ENCODE assay signal across 14 cellular contexts in the genomic region with DNA sequence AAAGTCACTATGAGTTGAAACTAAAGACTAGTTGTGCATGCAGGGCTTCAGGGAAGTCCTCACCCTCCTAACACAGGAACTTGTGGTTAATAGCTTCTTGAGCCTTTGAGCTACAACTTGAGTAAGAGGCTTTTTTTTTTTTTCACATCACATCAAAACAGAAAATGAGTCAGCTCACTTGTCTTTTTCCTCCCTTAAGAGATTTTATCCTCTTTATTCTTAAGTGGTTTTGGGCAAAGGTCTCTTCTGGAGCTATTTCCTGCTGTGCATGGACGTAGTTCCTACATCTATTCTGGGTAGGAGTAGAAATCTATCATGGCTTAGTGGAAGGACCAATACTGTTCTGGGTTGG.
DNase-seq lines count a peak whose midpoint lies in the region; ATAC-seq, FAIRE-seq and TF ChIP-seq lines count a peak whose summit lies in the region.
"Had no signal": no experiment of that assay in that cellular context is flagged by ENCODE, and none has a peak within 500 bp of the region (broad histone marks: within the 10 kb centered on the region; RNA-seq: fewer than 3 reads in every experiment).

No MANE protein-coding gene starts in this region.

- H3F3A ChIP-seq in Loucy (ENCODE audit: low read depth) (peaks cover 5% of the 10 kb centered on the region), GM23338 (replicated peaks; ENCODE audit: low read depth) (no peaks in the 10 kb centered on the region)

- no peaks in the 10 kb centered on the region for H3K79me2 ChIP-seq in Loucy (ENCODE audit: insufficient read depth, low read length)
- no peaks in the 10 kb centered on the region for H3K79me2 ChIP-seq in GM23338 (replicated peaks; ENCODE audit: insufficient read depth)
- H3K79me2 ChIP-seq: parathyroid adenoma had no signal

- H3K36me3 ChIP-seq in Loucy (ENCODE audit: insufficient read depth, low read length), result no peaks in the 10 kb centered on the region
- H3K36me3 ChIP-seq in GM23338 (ENCODE audit: insufficient read depth), result no peaks in the 10 kb centered on the region
- H3K36me3 ChIP-seq: gastroesophageal sphincter had no signal

- H3K27me3 ChIP-seq in Loucy (ENCODE audit: insufficient read depth, low read length, poor library complexity, severe bottlenecking), result no peaks in the 10 kb centered on the region
- no peaks in the 10 kb centered on the region for H3K27me3 ChIP-seq in GM23338 (ENCODE audit: insufficient read depth)
- H3K27me3 ChIP-seq: gastroesophageal sphincter had no signal

- ATAC-seq in GM18907 (IDR thresholded peaks at IDR 0.05; ENCODE audit: unreplicated experiment) (peak; percentile 76), GM23338 (no peak)
- peak; percentile 54 for ATAC-seq in effector memory CD8-positive, alpha-beta T cell (replicated peaks)
- no peak for ATAC-seq in activated T-cell treated with anti-CD3 and anti-CD28 coated beads, Interleukin-2, amount 50 U/mL, for 72 hours (replicated peaks in 1 of 2)
- ATAC-seq: left ventricle myocardium superior had no signal

- TF ChIP-seq CTCF in Loucy (conservative IDR thresholded peaks at IDR 0.05; ENCODE audit: low read length) (no peak), GM23338 (conservative IDR thresholded peaks at IDR 0.05; ENCODE audit: low read depth in 2 of 2) (no peak)

- H2AFZ ChIP-seq in Loucy (ENCODE audit: low read length), result no peak overlapping the region
- H2AFZ ChIP-seq in GM23338, result no peak overlapping the region
- H2AFZ ChIP-seq: parathyroid adenoma had no signal

- no peaks in the 10 kb centered on the region for H3K4me1 Mint-ChIP-seq in effector memory CD8-positive, alpha-beta T cell (ENCODE audit: low read depth in 2 of 2)
- no peaks in the 10 kb centered on the region; the same call in 2 of the 3 replicates for H3K4me1 Mint-ChIP-seq in GM23338
- H3K4me1 Mint-ChIP-seq in activated T-cell treated with anti-CD3 and anti-CD28 coated beads, Interleukin-2, amount 50 U/mL, for 72 hours (ENCODE audit: low read depth), result no peaks in the 10 kb centered on the region
- H3K4me1 Mint-ChIP-seq: IgD-negative memory B cell had no signal

- H4K20me1 ChIP-seq in Loucy (ENCODE audit: insufficient read depth, low read length, poor library complexity, severe bottlenecking), result no peaks in the 10 kb centered on the region
- no peaks in the 10 kb centered on the region for H4K20me1 ChIP-seq in GM23338 (replicated peaks; ENCODE audit: insufficient read depth)

- H3K27ac ChIP-seq in GM23338 (ENCODE audit: low read depth), result no peak overlapping the region
- H3K27ac ChIP-seq: gastroesophageal sphincter, parathyroid adenoma had no signal

- H3K9me3 Mint-ChIP-seq in effector memory CD8-positive, alpha-beta T cell, result peaks cover 4 to 5% of the 10 kb centered on the region in 2 donors
- H3K9me3 Mint-ChIP-seq in GM23338, result no peaks in the 10 kb centered on the region
- no peaks in the 10 kb centered on the region for H3K9me3 Mint-ChIP-seq in activated T-cell treated with anti-CD3 and anti-CD28 coated beads, Interleukin-2, amount 50 U/mL, for 72 hours

- no peak overlapping the region for H3K4me3 Mint-ChIP-seq in effector memory CD8-positive, alpha-beta T cell
- no peak overlapping the region for H3K4me3 Mint-ChIP-seq in GM23338
- no peak overlapping the region for H3K4me3 Mint-ChIP-seq in activated T-cell treated with anti-CD3 and anti-CD28 coated beads, Interleukin-2, amount 50 U/mL, for 72 hours
- H3K4me3 Mint-ChIP-seq: IgD-negative memory B cell had no signal

- H3K4me3 ChIP-seq in Loucy (ENCODE audit: low read length, poor library complexity, severe bottlenecking) (peak overlapping the region; percentile 38), GM23338 (no peak overlapping the region)
- H3K4me3 ChIP-seq: gastroesophageal sphincter had no signal

- no peak overlapping the region for H3K27ac Mint-ChIP-seq in effector memory CD8-positive, alpha-beta T cell
- no peak overlapping the region for H3K27ac Mint-ChIP-seq in GM23338
- H3K27ac Mint-ChIP-seq in activated T-cell treated with anti-CD3 and anti-CD28 coated beads, Interleukin-2, amount 50 U/mL, for 72 hours, result no peak overlapping the region
- H3K27ac Mint-ChIP-seq: IgD-negative memory B cell had no signal

- H3K9me2 ChIP-seq in Loucy (replicated peaks; ENCODE audit: low read depth, low read length) (no peaks in the 10 kb centered on the region), GM23338 (ENCODE audit: insufficient read depth) (0 out of 2 replicates have a peak, but pooled peaks cover 4% of the 10 kb centered on the region)

- no peak for DNase-seq in effector memory CD8-positive, alpha-beta T cell
- DNase-seq in urothelium cell line (ENCODE audit: low spot score) (peak; percentile 29), GM23338 (ENCODE audit: low spot score) (no peak), HK-2 (ENCODE audit: unreplicated experiment) (no peak)
- no peak for DNase-seq in activated T-cell treated with anti-CD3 and anti-CD28 coated beads, Interleukin-2, amount 50 U/mL, for 72 hours
- DNase-seq: activated CD4-positive, alpha-beta T cell treated with anti-CD3 and anti-CD28 coated beads, Interleukin-2, amount 50 U/mL, for 1 hour; activated naive CD4-positive, alpha-beta T cell treated with Interleukin-2 at 50 U/mL for 16 hours; dermis blood vessel endothelial cell; left ventricle myocardium superior had no signal

- H3K9me3 ChIP-seq in Loucy (ENCODE audit: insufficient read depth, low read depth, low read length), result no peaks in the 10 kb centered on the region
- H3K9me3 ChIP-seq: gastroesophageal sphincter had no signal

- H3K4me2 ChIP-seq in Loucy (ENCODE audit: low read depth, low read length, poor library complexity, severe bottlenecking) (peak overlapping the region; percentile 68), GM23338 (no peak overlapping the region)

- peaks cover 22% of the 10 kb centered on the region for H3K4me1 ChIP-seq in Loucy (ENCODE audit: insufficient read depth, low read length, poor library complexity, severe bottlenecking)
- H3K4me1 ChIP-seq in GM23338 (ENCODE audit: insufficient read depth), result no peaks in the 10 kb centered on the region
- H3K4me1 ChIP-seq: gastroesophageal sphincter, parathyroid adenoma had no signal

- H3K9ac ChIP-seq in Loucy (ENCODE audit: low read depth, low read length, poor library complexity, severe bottlenecking), result no peak overlapping the region
- H3K9ac ChIP-seq: parathyroid adenoma had no signal

- no peaks in the 10 kb centered on the region for H3K36me3 Mint-ChIP-seq in effector memory CD8-positive, alpha-beta T cell (ENCODE audit: insufficient read depth)
- H3K36me3 Mint-ChIP-seq in GM23338 (ENCODE audit: low read depth), result no peaks in the 10 kb centered on the region
- H3K36me3 Mint-ChIP-seq in activated T-cell treated with anti-CD3 and anti-CD28 coated beads, Interleukin-2, amount 50 U/mL, for 72 hours (ENCODE audit: insufficient read depth in 2 of 2), result no peaks in the 10 kb centered on the region
- H3K36me3 Mint-ChIP-seq: IgD-negative memory B cell had no signal

- no peak for FAIRE-seq in urothelium cell line (lab: Jason Lieb, UNC)

- H3K27me3 Mint-ChIP-seq in effector memory CD8-positive, alpha-beta T cell, result no peaks in the 10 kb centered on the region
- no peaks in the 10 kb centered on the region for H3K27me3 Mint-ChIP-seq in GM23338 (ENCODE audit: insufficient read depth, low read depth, poor library complexity)
- no peaks in the 10 kb centered on the region for H3K27me3 Mint-ChIP-seq in activated T-cell treated with anti-CD3 and anti-CD28 coated beads, Interleukin-2, amount 50 U/mL, for 72 hours (ENCODE audit: low read depth)
- H3K27me3 Mint-ChIP-seq: IgD-negative memory B cell had no signal

TF ChIP-seq in GM23338, 12 proteins besides CTCF, POLR2A, EP300 and RAD21 (continues in another document):
- TF ChIP-seq CREB1 (CRISPR knock-in tag; IDR thresholded peaks at IDR 0.05; ENCODE audit: low read depth), result no peak
- no peak for TF ChIP-seq JUNB (IDR thresholded peaks at IDR 0.05; ENCODE audit: unreplicated experiment)
- TF ChIP-seq POLR2AphosphoS5 (IDR thresholded peaks at IDR 0.05; ENCODE audit: low read depth), result no peak
- no peak for TF ChIP-seq ZNF331 (CRISPR knock-in tag; IDR thresholded peaks at IDR 0.05; ENCODE audit: low read depth)

Comparison
In these comparisons a context has a peak if more than half of its experiments do, and no peak if none do; other contexts are left out.
1. ATAC-seq: peak in GM18907 (single experiment) and effector memory CD8-positive, alpha-beta T cell (single experiment); none in GM23338 (single experiment) and activated T-cell treated with anti-CD3 and anti-CD28 coated beads, Interleukin-2, amount 50 U/mL, for 72 hours (0 of 2).